Comparison of ENCODE assay signal across 25 cellular contexts in genomic region chr6:113308266-113308665, GRCh38.
DNase-seq lines count a peak whose midpoint lies in the region; ATAC-seq, FAIRE-seq and TF ChIP-seq lines count a peak whose summit lies in the region.
"Had no signal": no experiment of that assay in that cellular context is flagged by ENCODE, and none has a peak within 500 bp of the region (broad histone marks: within the 10 kb centered on the region; RNA-seq: fewer than 3 reads in every experiment).

No MANE protein-coding gene starts in this region.

- no peak for TF ChIP-seq POLR2A in GM12878 (IDR thresholded peaks at IDR 0.05; ENCODE audit: low read depth, low read length)

- H3K4me2 ChIP-seq in GM12878 (ENCODE audit: control insufficient read depth, insufficient read depth) = no peak overlapping the region
- H3K4me2 ChIP-seq: BLaER1 had no signal

- DNase-seq in GM12878 (ENCODE audit: low read depth, low spot score) = no peak
- no peak for DNase-seq in kidney
- no peak for DNase-seq in naive thymus-derived CD8-positive, alpha-beta T cell
- no peak for DNase-seq in GM20000 (ENCODE audit: low spot score)
- DNase-seq: 8988T; ACHN; BE2C; C1 segment of cervical spinal cord; CD4-positive, alpha-beta memory T cell; CD4-positive, CD25-positive, alpha-beta regulatory T cell; CD8-positive, alpha-beta memory T cell; COR-L47; DMS 273 treated with DMSO at 0.1 percent for 48 hours; DMS153; DMS53; DMS79; DND-41; EL; GDM1 had no signal

- ATAC-seq in HG02870 (IDR thresholded peaks at IDR 0.05; ENCODE audit: unreplicated experiment) (peak; percentile 59), GM12878 (no peak; the same call in 2 of the 3 replicates), GM21360 (IDR thresholded peaks at IDR 0.05; ENCODE audit: unreplicated experiment) (no peak)
- ATAC-seq in naive thymus-derived CD8-positive, alpha-beta T cell = no peak

- H3K4me3 ChIP-seq in GM12878 = no peak overlapping the region
- H3K4me3 ChIP-seq in kidney (ENCODE audit: low read length in 2 of 2) = no peak overlapping the region
- H3K4me3 ChIP-seq: BLaER1 had no signal

- no peaks in the 10 kb centered on the region for H3K36me3 Mint-ChIP-seq in naive thymus-derived CD8-positive, alpha-beta T cell
- H3K36me3 Mint-ChIP-seq: CD14-positive monocyte; CD4-positive, alpha-beta memory T cell; CD4-positive, CD25-positive, alpha-beta regulatory T cell; CD8-positive, alpha-beta memory T cell had no signal

- TF ChIP-seq CTCF in GM12878 (IDR thresholded peaks at IDR 0.05 in 2 of 3, conservative IDR thresholded peaks at IDR 0.05 in 1 of 3; ENCODE audit: control insufficient read depth in 2 of 3, extremely low read depth in 1 of 3, insufficient read depth in 1 of 3, low read depth in 3 of 3, low read length in 3 of 3) (no peak), kidney (IDR thresholded peaks at IDR 0.05; ENCODE audit: borderline replicate concordance, extremely low read depth, insufficient read depth) (no peak), GM20000 (IDR thresholded peaks at IDR 0.05; ENCODE audit: extremely low read depth, missing control alignments) (no peak)

- no peaks in the 10 kb centered on the region for H3K79me2 ChIP-seq in GM12878 (ENCODE audit: control insufficient read depth, insufficient read depth, low read length)

- CTCF ChIA-PET in GM12878 (lab: Yijun Ruan, JAX) = interaction anchor here (0.6 to 4.9 kb wide), 6 partner anchors 8 to 571 kb away, joined by 3 to 90 read pairs (median 4); no protein-coding TSS in a partner anchor

- intact Hi-C loops in GM12878 (cut with micrococcal nuclease; ENCODE audit: unreplicated experiment) = loop anchor here (5.0 kb wide), 2 partner anchors 74 to 154 kb away; no protein-coding TSS in a partner anchor
- intact Hi-C loops in kidney (cut with DNase I) = no loop called here

- H3K4me1 ChIP-seq in GM12878 (ENCODE audit: control insufficient read depth, insufficient read depth, low read length) = no peaks in the 10 kb centered on the region
- H3K4me1 ChIP-seq in kidney (ENCODE audit: control insufficient read depth in 1 of 2, insufficient read depth in 1 of 2, low read depth in 1 of 2, low read length in 2 of 2) = no peaks in the 10 kb centered on the region
- H3K4me1 ChIP-seq: BE2C, BLaER1 had no signal

- H2AFZ ChIP-seq in GM12878 (ENCODE audit: control insufficient read depth, low read depth, low read length) = no peak overlapping the region

- H3K27ac Mint-ChIP-seq in naive thymus-derived CD8-positive, alpha-beta T cell = no peak overlapping the region
- H3K27ac Mint-ChIP-seq: CD14-positive monocyte; CD4-positive, alpha-beta memory T cell; CD4-positive, CD25-positive, alpha-beta regulatory T cell; CD8-positive, alpha-beta memory T cell had no signal

- RAD21 ChIA-PET in GM12878 (lab: Charles Lee; ENCODE audit: unreplicated experiment) = interaction anchor here (0.8 to 1.6 kb wide), 4 partner anchors 13 to 571 kb away, joined by 3 to 9 read pairs (median 3); no protein-coding TSS in a partner anchor

- H3K9ac ChIP-seq in GM12878 (ENCODE audit: control insufficient read depth, insufficient read depth, low read length) (no peak overlapping the region), kidney (ENCODE audit: low read length in 2 of 2) (no peak overlapping the region)
- H3K9ac ChIP-seq: BLaER1 had no signal

- peaks cover 0 to 3% (median 0%) of the 10 kb centered on the region in 5 donors for H3K27me3 Mint-ChIP-seq in naive thymus-derived CD8-positive, alpha-beta T cell
- H3K27me3 Mint-ChIP-seq: CD4-positive, alpha-beta memory T cell; CD4-positive, CD25-positive, alpha-beta regulatory T cell had no signal

- TF ChIP-seq RAD21 in GM12878 (IDR thresholded peaks at IDR 0.05; ENCODE audit: insufficient read depth, low read depth, low read length) = no peak

- no peaks in the 10 kb centered on the region for H3K4me1 Mint-ChIP-seq in naive thymus-derived CD8-positive, alpha-beta T cell
- H3K4me1 Mint-ChIP-seq: CD14-positive monocyte; CD4-positive, alpha-beta memory T cell; CD4-positive, CD25-positive, alpha-beta regulatory T cell; CD8-positive, alpha-beta memory T cell had no signal

- no peak for TF ChIP-seq EP300 in GM12878 (IDR thresholded peaks at IDR 0.05; ENCODE audit: borderline replicate concordance in 1 of 2, control insufficient read depth in 1 of 2, low read depth in 2 of 2, low read length in 2 of 2)

- BruUV-seq in GM12878 (replicated peaks; lab: Mats Ljungman, UMichigan) = no TSS peak

- 24% methylated on average over 2 of the region's 2 CpGs for WGBS in GM12878 (ENCODE audit: insufficient coverage, insufficient replicate concordance, low lambda C conversion rate, missing lambda C conversion rate)

- no peaks in the 10 kb centered on the region for H3K27me3 ChIP-seq in GM12878 (replicated peaks in 1 of 2; ENCODE audit: control insufficient read depth in 2 of 2, insufficient read depth in 2 of 2, low read length in 1 of 2)
- H3K27me3 ChIP-seq: BE2C, BLaER1 had no signal

- no peak overlapping the region for H3K4me3 Mint-ChIP-seq in naive thymus-derived CD8-positive, alpha-beta T cell
- H3K4me3 Mint-ChIP-seq: CD14-positive monocyte; CD4-positive, alpha-beta memory T cell; CD4-positive, CD25-positive, alpha-beta regulatory T cell; CD8-positive, alpha-beta memory T cell had no signal

- no peaks in the 10 kb centered on the region for H4K20me1 ChIP-seq in GM12878 (ENCODE audit: control insufficient read depth, insufficient read depth)
- H4K20me1 ChIP-seq: BLaER1 had no signal

- in situ Hi-C loops in GM12878 (cut with MboI) = loop anchor here (5.0 kb wide), 2 partner anchors 324 to 549 kb away; partner anchors contain the start of gene MARCKS

- FAIRE-seq in GM12878 (lab: Jason Lieb, UNC) (no peak), kidney (lab: Jason Lieb, UNC) (peak; percentile 39)
- FAIRE-seq: GM12891, GM19239 had no signal

- no peaks in the 10 kb centered on the region for H3K9me3 ChIP-seq in GM12878 (replicated peaks; ENCODE audit: control insufficient read depth, insufficient read depth, low read length)
- H3K9me3 ChIP-seq in kidney (ENCODE audit: control insufficient read depth in 1 of 2, low read length in 2 of 2) = no peaks in the 10 kb centered on the region
- H3K9me3 ChIP-seq: BE2C, BLaER1 had no signal

- SMC1A ChIA-PET in GM12878 (lab: Charles Lee; ENCODE audit: uncharacterized antibody, unreplicated experiment) = interaction anchor here (0.8 to 4.8 kb wide), 6 partner anchors 11 to 577 kb away, joined by 3 to 52 read pairs (median 3); no protein-coding TSS in a partner anchor

- H3K36me3 ChIP-seq in GM12878 (ENCODE audit: control insufficient read depth in 2 of 2, insufficient read depth in 2 of 2, low read length in 1 of 2) (no peaks in the 10 kb centered on the region), kidney (ENCODE audit: control insufficient read depth in 1 of 2, insufficient read depth in 2 of 2, low read length in 2 of 2) (no peaks in the 10 kb centered on the region)
- H3K36me3 ChIP-seq: BE2C, BLaER1 had no signal

- H3K27ac ChIP-seq in GM12878 (ENCODE audit: control insufficient read depth, insufficient read depth) (no peak overlapping the region), kidney (ENCODE audit: low read depth in 2 of 2, low read length in 2 of 2) (no peak overlapping the region)
- H3K27ac ChIP-seq: BLaER1 had no signal

- POLR2A ChIA-PET in GM12878 (lab: Charles Lee) = no interaction called here
- POLR2A ChIA-PET in naive thymus-derived CD8-positive, alpha-beta T cell (lab: Charles Lee) = no interaction called here

- no peaks in the 10 kb centered on the region for H3K9me3 Mint-ChIP-seq in naive thymus-derived CD8-positive, alpha-beta T cell
- H3K9me3 Mint-ChIP-seq: CD4-positive, alpha-beta memory T cell; CD4-positive, CD25-positive, alpha-beta regulatory T cell had no signal

TF ChIP-seq in GM12878, 131 proteins besides CTCF, POLR2A, EP300 and RAD21:
- peak; percentile 37; the same call in 1 of the 2 replicates for TF ChIP-seq NFIC (IDR thresholded peaks at IDR 0.05; ENCODE audit: low read depth, low read length)
- TF ChIP-seq RUNX3 (IDR thresholded peaks at IDR 0.05; ENCODE audit: low read length) = no peak
- peak; percentile 86 for TF ChIP-seq JUNB (IDR thresholded peaks at IDR 0.05)
